20 cellular contexts compared by ENCODE assay signal in genomic region chrX:119402588-119402987, GRCh38.
"Had no signal": no experiment of that assay in that cellular context is flagged by ENCODE, and none has a peak within 500 bp of the region (broad histone marks: within the 10 kb centered on the region; RNA-seq: fewer than 3 reads in every experiment).

No MANE protein-coding gene starts in this region.

- H3K4me3 ChIP-seq: dorsolateral prefrontal cortex, lung, spleen, thoracic aorta, upper lobe of left lung had no signal

- H3K27ac ChIP-seq: brain microvascular endothelial cell, dorsolateral prefrontal cortex, foreskin keratinocyte, spleen, thoracic aorta, upper lobe of left lung, WERI-Rb-1 had no signal

- H3K36me3 ChIP-seq: thoracic aorta, WERI-Rb-1 had no signal

- H3K27me3 ChIP-seq: brain microvascular endothelial cell, foreskin keratinocyte, upper lobe of left lung had no signal

- DNase-seq: activated CD4-positive, alpha-beta T cell treated with anti-CD3 and anti-CD28 coated beads for 1 hour; activated CD8-positive, alpha-beta memory T cell treated with anti-CD3 and anti-CD28 coated beads for 24 hours; activated CD8-positive, alpha-beta memory T cell treated with anti-CD3 and anti-CD28 coated beads, Interleukin-2, amount 50 U/mL, for 48 hours; activated effector memory CD4-positive, alpha-beta T cell treated with Interleukin-2 at 50 U/mL for 16 hours; activated naive CD4-positive, alpha-beta T cell treated with anti-CD3 and anti-CD28 coated beads, Interleukin-2, amount 50 U/mL, for 16 hours; activated T-cell treated with anti-CD3 and anti-CD28 coated beads, Interleukin-2, amount 50 U/mL, for 48 hours; aorta; brain microvascular endothelial cell; central memory CD4-positive, alpha-beta T cell; dorsolateral prefrontal cortex; foreskin keratinocyte; hippocampal formation; islet precursor cell; spleen; stimulated activated CD4-positive, alpha-beta T cell treated with anti-CD3 and anti-CD28 coated beads, Interleukin-4, amount 100 ng/mL, for 4 hours; upper lobe of left lung; WERI-Rb-1 had no signal

- ATAC-seq: foreskin keratinocyte; stimulated activated memory B cell treated with anti-CD40 and anti-IgM and Interleukin-4, amounts not matched to agents 10 μg/mL and 1 μg/mL and 100 μg/mL, for 72 hours had no signal

- H3K9me3 ChIP-seq: spleen, thoracic aorta, upper lobe of left lung had no signal
